In genomic region chr7:148983220-148984146, GRCh38 we compare ENCODE assay signal across 8 cellular contexts. TPM values are rescaled to one million over a fixed set of nuclear protein-coding genes. Genes with fewer than 3 reads are reported as not detected.
A peak's percentile ranks its signal among the peaks of the same experiment; 100 is the strongest.
DNase-seq lines count a peak whose midpoint lies in the region; ATAC-seq, FAIRE-seq and TF ChIP-seq lines count a peak whose summit lies in the region.

No MANE protein-coding gene starts in this region.

- H3K4me3 ChIP-seq in A549, result peak overlapping the region; percentile 66
- H3K4me3 ChIP-seq in kidney (ENCODE audit: low read length in 2 of 2), result peak overlapping the region; percentile 62 to 67

- H3K4me1 ChIP-seq in A549 (peaks cover 13% of the 10 kb centered on the region), kidney (ENCODE audit: control insufficient read depth in 1 of 2, insufficient read depth in 1 of 2, low read depth in 1 of 2, low read length in 2 of 2) (peaks cover 4 to 6% of the 10 kb centered on the region in 2 donors)

- H3K27ac Mint-ChIP-seq in activated B cell treated with CpG ODN at 0.5 μM for 24 hours, result peak overlapping the region; percentile 88

- H3K36me3 Mint-ChIP-seq in activated B cell treated with CpG ODN at 0.5 μM for 24 hours (ENCODE audit: low read depth), result peaks cover 12% of the 10 kb centered on the region

- H3K4me1 Mint-ChIP-seq in activated B cell treated with CpG ODN at 0.5 μM for 24 hours, result peaks cover 50% of the 10 kb centered on the region

- peaks cover 2% of the 10 kb centered on the region for H3K27me3 Mint-ChIP-seq in activated B cell treated with CpG ODN at 0.5 μM for 24 hours

- CTCF ChIA-PET in A549 (lab: Yijun Ruan, JAX) (interaction anchor here (0.8 to 4.7 kb wide), 9 partner anchors 12 to 372 kb away, joined by 3 to 36 read pairs (median 4); no protein-coding TSS in a partner anchor), activated B cell treated with CpG ODN at 0.5 μM for 24 hours (lab: Charles Lee) (interaction anchor here (0.7 to 1.3 kb wide), 5 partner anchors 16 to 42 kb away, joined by 3 to 8 read pairs (median 4); no protein-coding TSS in a partner anchor)

- intact Hi-C loops in activated B cell treated with CpG ODN at 0.5 μM for 24 hours (cut with micrococcal nuclease), result loop anchor here (1.0 to 5.0 kb wide), 6 partner anchors 17 to 481 kb away; partner anchors contain the start of genes PDIA4 and ZNF425
- intact Hi-C loops in kidney (cut with DNase I), result no loop called here

- H3K27ac ChIP-seq in A549 (peak overlapping the region; percentile 30 to 67; a peak in 5 of 6 replicates), caudate nucleus (ENCODE audit: low read depth, low read length) (peak overlapping the region; percentile 74), kidney (ENCODE audit: low read depth in 2 of 2, low read length in 2 of 2) (no peak overlapping the region)

- no peaks in the 10 kb centered on the region for H3K36me3 ChIP-seq in kidney (ENCODE audit: control insufficient read depth in 1 of 2, insufficient read depth in 2 of 2, low read length in 2 of 2)

- DNase-seq in A549 (ENCODE audit: low read depth in 1 of 2, low spot score in 1 of 2), result peak; percentile 59 to 89
- peak; percentile 42 for DNase-seq in NCI-H2196 treated with DMSO at 0.1 percent for 48 hours (lab: John Stamatoyannopoulos, UW; ENCODE audit: unreplicated experiment)
- DNase-seq in activated B cell treated with CpG ODN at 0.5 μM for 24 hours, result peak; percentile 45
- peak in 58 of 61 donors; percentile 2 to 83 (median 54) for DNase-seq in caudate nucleus (lab: John Stamatoyannopoulos, UW)
- peak; percentile 79 for DNase-seq in kidney
- peak; percentile 91 for DNase-seq in stimulated activated CD4-positive, alpha-beta T cell treated with anti-CD3 and anti-CD28 coated beads, Interleukin-15, amount 100 ng/mL, for 24 hours

- no peak for TF ChIP-seq RAD21 in A549 (conservative IDR thresholded peaks at IDR 0.05 in 1 of 2, IDR thresholded peaks at IDR 0.05 in 1 of 2)

- WGBS in A549 (ENCODE audit: missing lambda C conversion rate), result 0% methylated on average over 17 of the region's 36 CpGs

- TF ChIP-seq CTCF in A549 (IDR thresholded peaks at IDR 0.05) (no peak; the same call in 2 of the 3 replicates), activated B cell treated with CpG ODN at 0.5 μM for 24 hours (IDR thresholded peaks at IDR 0.05) (no peak), kidney (IDR thresholded peaks at IDR 0.05; ENCODE audit: borderline replicate concordance, extremely low read depth, insufficient read depth) (no peak)

- peak overlapping the region; percentile 90 for H3K4me2 ChIP-seq in A549

- FAIRE-seq in A549 (lab: Jason Lieb, UNC), result no peak
- FAIRE-seq in kidney (lab: Jason Lieb, UNC), result no peak

- no peak for TF ChIP-seq POLR2A in A549 (IDR thresholded peaks at IDR 0.05; ENCODE audit: low read length)

- POLR2A ChIA-PET in A549 (lab: Yijun Ruan, JAX) (interaction anchor here (1.0 to 1.6 kb wide), 6 partner anchors 43 to 285 kb away, joined by 3 to 6 read pairs (median 4); partner anchors contain the start of genes CUL1, ZNF398 and ZNF425), activated B cell treated with CpG ODN at 0.5 μM for 24 hours (lab: Charles Lee) (interaction anchor here (0.6 to 2.1 kb wide), 9 partner anchors 20 to 1385 kb away, joined by 3 to 10 read pairs (median 6); partner anchors contain the start of genes CUL1, REPIN1 and ZNF425)

- H3K9me3 Mint-ChIP-seq in activated B cell treated with CpG ODN at 0.5 μM for 24 hours, result peaks cover 5% of the 10 kb centered on the region

- H3K9me3 ChIP-seq in A549 (peaks cover 8% of the 10 kb centered on the region; the same call in 1 of the 3 replicates), kidney (ENCODE audit: control insufficient read depth in 1 of 2, low read length in 2 of 2) (no peaks in the 10 kb centered on the region)

- no peak for TF ChIP-seq EP300 in A549 (IDR thresholded peaks at IDR 0.05)

- H3K9ac ChIP-seq in kidney (ENCODE audit: low read length in 2 of 2), result peak overlapping the region in 1 of 2 donors; percentile 48

- H3K4me3 Mint-ChIP-seq in activated B cell treated with CpG ODN at 0.5 μM for 24 hours, result peak overlapping the region; percentile 91

- ATAC-seq in A549, result peak; percentile 66 to 75
- ATAC-seq in GM18868 (IDR thresholded peaks at IDR 0.05; ENCODE audit: unreplicated experiment), result peak; percentile 55
- ATAC-seq in HG03135 (IDR thresholded peaks at IDR 0.05; ENCODE audit: unreplicated experiment), result peak; percentile 52
- ATAC-seq in activated B cell treated with CpG ODN at 0.5 μM for 24 hours (ENCODE audit: low read depth), result peak; percentile 49

TF ChIP-seq in A549, 52 proteins besides CTCF, POLR2A, EP300 and RAD21 (continues in another document):
- no peak for TF ChIP-seq REST (IDR thresholded peaks at IDR 0.05)
- TF ChIP-seq FOSL2 (IDR thresholded peaks at IDR 0.05), result no peak
- no peak for TF ChIP-seq FOSL2 (CRISPR knock-in tag; IDR thresholded peaks at IDR 0.05)
- TF ChIP-seq EHMT2 (IDR thresholded peaks at IDR 0.05; ENCODE audit: low read depth), result no peak
- no peak for TF ChIP-seq ZFP36 (IDR thresholded peaks at IDR 0.05; ENCODE audit: borderline replicate concordance, partially characterized antibody)
- no peak for TF ChIP-seq RNF2 (IDR thresholded peaks at IDR 0.05; ENCODE audit: borderline replicate concordance, low read depth)
- TF ChIP-seq CHD4 (IDR thresholded peaks at IDR 0.05; ENCODE audit: borderline replicate concordance), result no peak
- no peak for TF ChIP-seq RFX5 (IDR thresholded peaks at IDR 0.05)
- TF ChIP-seq MAZ (IDR thresholded peaks at IDR 0.05; ENCODE audit: borderline replicate concordance, low read depth, low read length), result no peak
- TF ChIP-seq NFE2L2 (conservative IDR thresholded peaks at IDR 0.05; ENCODE audit: low read length), result no peak
- no peak for TF ChIP-seq HES2 (IDR thresholded peaks at IDR 0.05)
- no peak for TF ChIP-seq MAFK (IDR thresholded peaks at IDR 0.05; ENCODE audit: partially characterized antibody)
- TF ChIP-seq POLR2AphosphoS2 (conservative IDR thresholded peaks at IDR 0.05; ENCODE audit: low read length), result no peak
- TF ChIP-seq USF2 (IDR thresholded peaks at IDR 0.05), result no peak
- TF ChIP-seq BHLHE40 (IDR thresholded peaks at IDR 0.05; ENCODE audit: low read depth, low read length), result no peak
- peak; percentile 76 for TF ChIP-seq SREBF2 (IDR thresholded peaks at IDR 0.05)
- TF ChIP-seq FOSB (CRISPR knock-in tag; IDR thresholded peaks at IDR 0.05), result no peak
- TF ChIP-seq BCL3 (IDR thresholded peaks at IDR 0.05), result no peak

RNA-seq across cellular contexts. Expression of gene PDIA4, which starts 44.8 kb away (rescaled TPM):
- 186 and 214 TPM in 2 replicates for polyA plus RNA-seq in A549 (2011; rRNA removed)
- 122 and 129 TPM in 2 replicates for polyA plus RNA-seq in A549 (2012; cell fraction: cytosol; rRNA removed)
- polyA plus RNA-seq in A549 (2012; cell fraction: nucleus; rRNA removed), result 181 and 186 TPM in 2 replicates
- 161 to 175 TPM (median 174 TPM) in 3 replicates for polyA plus RNA-seq in A549 (2017; fragmentation: RNase III; extraction: RNeasy Plus Mini Kit Qiagen cat#74134 plus additional on column Dnase treatment)
- polyA minus RNA-seq in A549 (2011; rRNA and poly(A)+ RNA removed), result 131 and 157 TPM in 2 replicates
- 57.4 and 59.4 TPM in 2 replicates for total RNA-seq in activated B cell treated with CpG ODN at 0.5 μM for 24 hours
- total RNA-seq in kidney, result 159 TPM
- 69.9 TPM for polyA plus RNA-seq in kidney (ENCODE audit: insufficient read depth, low read depth, low replicate concordance)

Comparison
In these comparisons a context has a peak if more than half of its experiments do, and no peak if none do; other contexts are left out.
1. H3K27ac ChIP-seq: peak in A549 (2 of 2) and caudate nucleus (single experiment); none in kidney (0 of 2).
2. Peak in every context shown above with its lines, with median percentiles within 50 percentile points of each other: ATAC-seq and DNase-seq.